In the genomic region with DNA sequence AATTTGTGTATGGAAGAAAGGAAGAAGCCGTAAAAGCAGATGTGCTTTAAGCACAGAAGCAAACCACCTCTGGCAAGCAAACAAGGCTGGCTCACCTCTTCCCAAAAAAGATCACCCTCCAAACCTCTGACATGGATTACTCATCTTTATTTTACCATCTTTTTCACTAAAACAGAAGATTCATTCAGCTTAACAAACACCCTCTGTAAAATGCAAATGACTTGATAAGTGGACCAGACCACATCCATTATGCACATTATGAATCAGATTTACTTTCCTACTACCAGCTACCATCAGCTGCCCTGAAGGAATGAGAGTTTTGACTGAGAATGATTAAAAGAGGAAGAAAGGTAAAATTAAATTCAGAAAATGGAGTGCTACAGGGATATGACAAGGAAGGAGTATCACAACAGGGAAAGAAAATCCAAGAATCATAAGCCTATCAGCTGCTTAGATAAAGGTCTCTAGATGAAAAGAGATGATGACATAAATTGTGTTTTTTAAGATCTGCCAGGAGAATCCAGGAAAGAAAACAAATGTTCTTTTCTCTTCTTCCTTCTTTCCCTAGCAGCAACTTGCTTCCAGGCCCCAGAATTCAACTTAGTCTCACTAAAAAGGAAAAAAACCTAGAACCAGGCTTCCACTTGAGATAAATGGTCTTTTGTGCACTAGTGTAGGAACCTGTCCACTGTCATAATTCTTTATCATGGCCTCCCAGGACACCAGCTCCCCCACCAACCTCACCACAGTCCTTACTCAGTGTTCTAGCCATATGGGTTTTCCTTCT, we compare ENCODE assay signal across 20 cellular contexts. TPM values are rescaled to one million over a fixed set of nuclear protein-coding genes. Genes with fewer than 3 reads are reported as not detected.
DNase-seq lines count a peak whose midpoint lies in the region; ATAC-seq, FAIRE-seq and TF ChIP-seq lines count a peak whose summit lies in the region.
"Had no signal": no experiment of that assay in that cellular context is flagged by ENCODE, and none has a peak within 500 bp of the region (broad histone marks: within the 10 kb centered on the region; RNA-seq: fewer than 3 reads in every experiment).

No MANE protein-coding gene starts in this region.

- TF ChIP-seq CTCF in bronchial epithelial cell (IDR thresholded peaks at IDR 0.05; ENCODE audit: insufficient read depth, low read length, severe bottlenecking), result no peak

- no peak overlapping the region for H3K23ac ChIP-seq in neuronal stem cell (ENCODE audit: low read depth, low read length, poor library complexity)

- H4K91ac ChIP-seq in neuronal stem cell (ENCODE audit: low read depth, low read length, poor library complexity), result no peak overlapping the region

- no peak overlapping the region for H2BK120ac ChIP-seq in neuronal stem cell (ENCODE audit: low read depth, low read length)

- H2BK12ac ChIP-seq in neuronal stem cell (ENCODE audit: low read length), result no peak overlapping the region

- H3K4me2 ChIP-seq in neuronal stem cell (ENCODE audit: insufficient read depth, low read length, poor library complexity, severe bottlenecking), result no peak overlapping the region
- H3K4me2 ChIP-seq: BLaER1 had no signal

- intact Hi-C loops in sciatic nerve (cut with DNase I), result no loop called here

- H2BK5ac ChIP-seq in neuronal stem cell (ENCODE audit: low read length), result no peak overlapping the region

- H3K9ac ChIP-seq in neuronal stem cell (ENCODE audit: low read depth, low read length, poor library complexity), result no peak overlapping the region
- H3K9ac ChIP-seq: BLaER1 had no signal

- H3K4me3 ChIP-seq in bronchial epithelial cell (ENCODE audit: low read depth, low read length) (no peak overlapping the region), neuronal stem cell (ENCODE audit: low read length in 2 of 2) (no peak overlapping the region)
- H3K4me3 ChIP-seq: BLaER1, SJCRH30, transverse colon had no signal

- no peaks in the 10 kb centered on the region for H3K79me1 ChIP-seq in neuronal stem cell (ENCODE audit: low read depth, low read length)

- H3K27me3 ChIP-seq in bronchial epithelial cell (ENCODE audit: control insufficient read depth, insufficient read depth, low read length) (no peaks in the 10 kb centered on the region), neuronal stem cell (ENCODE audit: control insufficient read depth in 3 of 3, insufficient read depth in 3 of 3, low read depth in 1 of 3, low read length in 3 of 3) (peaks cover 0 to 4% (median 0%) of the 10 kb centered on the region in 3 experiments)
- H3K27me3 ChIP-seq: BLaER1, brain microvascular endothelial cell, SJCRH30, transverse colon had no signal

- DNase-seq in ELR (ENCODE audit: low read depth), result peak; percentile 6
- peak; percentile 24 for DNase-seq in M059J (ENCODE audit: low read depth)
- no peak for DNase-seq in bronchial epithelial cell (ENCODE audit: low read depth)
- no peak for DNase-seq in sciatic nerve (ENCODE audit: low spot score)
- DNase-seq in T-helper 1 cell, result no peak
- no peak for DNase-seq in neuronal stem cell (ENCODE audit: low spot score)
- DNase-seq: activated CD4-positive, alpha-beta memory T cell treated with anti-CD3 and anti-CD28 coated beads for 36 hours; activated effector memory CD4-positive, alpha-beta T cell treated with Interleukin-2 at 50 U/mL for 16 hours; brain microvascular endothelial cell; DMS53; islet precursor cell; MM.1S; NCI-H2029; NCI-H510A; SJCRH30; stimulated activated CD4-positive, alpha-beta T cell treated with anti-CD3 and anti-CD28 coated beads, Interleukin-4, amount 100 ng/mL, for 4 hours; T1000; transverse colon had no signal

- ATAC-seq in sciatic nerve, result peak; percentile 57
- no peak for ATAC-seq in HG02973 (IDR thresholded peaks at IDR 0.05; ENCODE audit: unreplicated experiment)

- no peak overlapping the region for H2AK5ac ChIP-seq in neuronal stem cell (ENCODE audit: low read depth, low read length)

- no peak overlapping the region for H2AFZ ChIP-seq in neuronal stem cell (ENCODE audit: low read length)

- H2BK15ac ChIP-seq in neuronal stem cell (ENCODE audit: low read length), result no peak overlapping the region

- WGBS in neuronal stem cell (ENCODE audit: extremely low coverage in 2 of 2, insufficient read length in 2 of 2, insufficient replicate concordance in 1 of 2), 2 donors, result no CpG with 5 or more reads among the region's 1 CpG

- H3K4me1 ChIP-seq in neuronal stem cell (ENCODE audit: control insufficient read depth in 2 of 2, insufficient read depth in 1 of 2, low read depth in 1 of 2, low read length in 2 of 2), result no peaks in the 10 kb centered on the region
- H3K4me1 ChIP-seq: SJCRH30 had no signal

- no peaks in the 10 kb centered on the region for H3K9me3 ChIP-seq in neuronal stem cell (replicated peaks in 1 of 2; ENCODE audit: control insufficient read depth in 2 of 2, insufficient read depth in 1 of 2, low read depth in 1 of 2, low read length in 2 of 2)
- H3K9me3 ChIP-seq: BLaER1, SJCRH30, transverse colon had no signal

- no peak overlapping the region for H3K14ac ChIP-seq in neuronal stem cell (ENCODE audit: low read length)

- H3K4ac ChIP-seq in neuronal stem cell (ENCODE audit: low read length), result no peak overlapping the region

- H3K27ac ChIP-seq in neuronal stem cell (replicated peaks; ENCODE audit: low read length), result no peak overlapping the region
- H3K27ac ChIP-seq: BLaER1, brain microvascular endothelial cell, SJCRH30 had no signal

- peak; percentile 64 for FAIRE-seq in bronchial epithelial cell (lab: Jason Lieb, UNC)

- H3K36me3 ChIP-seq in bronchial epithelial cell (ENCODE audit: control insufficient read depth, insufficient read depth, low read length), result no peaks in the 10 kb centered on the region
- H3K36me3 ChIP-seq in neuronal stem cell (replicated peaks in 1 of 2; ENCODE audit: control insufficient read depth in 2 of 2, insufficient read depth in 2 of 2, low read length in 2 of 2), result no peaks in the 10 kb centered on the region
- H3K36me3 ChIP-seq: brain microvascular endothelial cell, SJCRH30, transverse colon had no signal

- H3K18ac ChIP-seq in neuronal stem cell (ENCODE audit: low read length), result no peak overlapping the region

- no peak overlapping the region for H4K8ac ChIP-seq in neuronal stem cell (ENCODE audit: low read depth, low read length)

RNA-seq across cellular contexts. Expression of a gene that starts 47.4 kb away (rescaled TPM):
- total RNA-seq in M059J (2014; rRNA removed; shearing (Covaris generic)), result 6.7 and 6.9 TPM in 2 replicates
- total RNA-seq in bronchial epithelial cell, result 1.0 and 1.1 TPM in 2 replicates
- 21.7 TPM for total RNA-seq in sciatic nerve
- polyA plus RNA-seq in neuronal stem cell (2013, experiment 1 of 2), result 2.6 TPM
- polyA plus RNA-seq in neuronal stem cell (2013, experiment 2 of 2), result 2.6 TPM

Comparison
In these comparisons a context has a peak if more than half of its experiments do, and no peak if none do; other contexts are left out.
1. DNase-seq: peak in ELR (single experiment) and M059J (single experiment); none in bronchial epithelial cell (single experiment), sciatic nerve (single experiment), T-helper 1 cell (0 of 5) and neuronal stem cell (single experiment).